In genomic region chr15:67946701-67947100, GRCh38 we compare ENCODE assay signal across 11 cellular contexts.
DNase-seq lines count a peak whose midpoint lies in the region; ATAC-seq, FAIRE-seq and TF ChIP-seq lines count a peak whose summit lies in the region.
"Had no signal": no experiment of that assay in that cellular context is flagged by ENCODE, and none has a peak within 500 bp of the region (broad histone marks: within the 10 kb centered on the region; RNA-seq: fewer than 3 reads in every experiment).

No MANE protein-coding gene starts in this region.

- H4K91ac ChIP-seq in mesenchymal stem cell (ENCODE audit: low read length), result no peak overlapping the region

- H3K27ac Mint-ChIP-seq in activated B cell treated with CpG ODN at 0.5 μM for 24 hours, result peak overlapping the region; percentile 38
- H3K27ac Mint-ChIP-seq: activated CD4-positive, alpha-beta T cell treated with anti-CD3 and anti-CD28 coated beads for 36 hours had no signal

- H2BK15ac ChIP-seq in mesenchymal stem cell (ENCODE audit: low read depth, poor library complexity, severe bottlenecking), result no peak overlapping the region

- CTCF ChIA-PET in HepG2 (lab: Yijun Ruan, JAX; ENCODE audit: low intra/inter-chr PET ratio, low total read pairs) (interaction anchor here (1.2 kb wide), 1 partner anchor 83 kb away, joined by 4 read pairs; no protein-coding TSS in a partner anchor), activated B cell treated with CpG ODN at 0.5 μM for 24 hours (lab: Charles Lee) (no interaction called here)

- H4K20me1 ChIP-seq in HepG2 (ENCODE audit: insufficient read depth, low read length), result no peaks in the 10 kb centered on the region

- POLR2A ChIA-PET in HepG2 (lab: Yijun Ruan, JAX) (interaction anchor here (0.6 to 3.7 kb wide), 21 partner anchors 9 to 874 kb away, joined by 3 to 63 read pairs (median 3); partner anchors contain the start of genes ANP32A and PIAS1), activated B cell treated with CpG ODN at 0.5 μM for 24 hours (lab: Charles Lee) (no interaction called here)

- peak overlapping the region; percentile 98 for H3K27ac ChIP-seq in HepG2 (ENCODE audit: extremely low read length, insufficient read depth, low read length)
- no peak overlapping the region for H3K27ac ChIP-seq in right lobe of liver
- H3K27ac ChIP-seq in mesenchymal stem cell (ENCODE audit: low read length, poor library complexity, severe bottlenecking), result no peak overlapping the region
- peak overlapping the region; percentile 43 for H3K27ac ChIP-seq in vagina
- H3K27ac ChIP-seq in transverse colon, result no peak overlapping the region
- H3K27ac ChIP-seq: epithelial cell of prostate had no signal

- H3K79me1 ChIP-seq in mesenchymal stem cell (replicated peaks; ENCODE audit: low read length, poor library complexity, severe bottlenecking), result no peaks in the 10 kb centered on the region

- H2AK5ac ChIP-seq in mesenchymal stem cell (ENCODE audit: low read length, severe bottlenecking), result no peak overlapping the region

- intact Hi-C loops in HepG2 (cut with micrococcal nuclease; ENCODE audit: unreplicated experiment), result loop anchor here (1.0 to 5.0 kb wide), 4 partner anchors 32 to 111 kb away; no protein-coding TSS in a partner anchor
- intact Hi-C loops in right lobe of liver (cut with DNase I), result no loop called here
- intact Hi-C loops in activated B cell treated with CpG ODN at 0.5 μM for 24 hours (cut with micrococcal nuclease), result no loop called here
- intact Hi-C loops in vagina (cut with DNase I), result no loop called here
- intact Hi-C loops in transverse colon (cut with DNase I; ENCODE audit: low total_unique reads), result no loop called here

- peaks cover 16% of the 10 kb centered on the region for H3K4me1 Mint-ChIP-seq in activated B cell treated with CpG ODN at 0.5 μM for 24 hours

- no peak for FAIRE-seq in HepG2 (lab: Jason Lieb, UNC)

- no peak for TF ChIP-seq RAD21 in HepG2 (CRISPR knock-in tag; IDR thresholded peaks at IDR 0.05)

- peaks cover 55% of the 10 kb centered on the region for H3K4me1 ChIP-seq in HepG2 (ENCODE audit: insufficient read depth, low read length)
- no peaks in the 10 kb centered on the region for H3K4me1 ChIP-seq in right lobe of liver
- H3K4me1 ChIP-seq in mesenchymal stem cell (ENCODE audit: control insufficient read depth, insufficient read depth, low read depth, low read length), result peaks cover 3% of the 10 kb centered on the region
- H3K4me1 ChIP-seq in vagina, result peaks cover 31% of the 10 kb centered on the region
- peaks cover 0 to 9% (median 2%) of the 10 kb centered on the region in 4 donors for H3K4me1 ChIP-seq in transverse colon

- H3K14ac ChIP-seq in mesenchymal stem cell (ENCODE audit: low read length in 2 of 2), result peak overlapping the region in 1 of 2 experiments; percentile 38

- peak overlapping the region; percentile 95 for H3K9ac ChIP-seq in HepG2 (ENCODE audit: insufficient read depth, low read depth, low read length)
- H3K9ac ChIP-seq in mesenchymal stem cell (ENCODE audit: low read length), result no peak overlapping the region

- H3K9me3 Mint-ChIP-seq in activated B cell treated with CpG ODN at 0.5 μM for 24 hours, result peaks cover 4% of the 10 kb centered on the region

- H3K4ac ChIP-seq in mesenchymal stem cell (ENCODE audit: low read depth in 1 of 2, low read length in 2 of 2), result peak overlapping the region in 1 of 2 experiments; percentile 22

- no peaks in the 10 kb centered on the region for H3K27me3 Mint-ChIP-seq in activated B cell treated with CpG ODN at 0.5 μM for 24 hours

- no peak overlapping the region for H2BK5ac ChIP-seq in mesenchymal stem cell (ENCODE audit: low read depth, low read length, poor library complexity, severe bottlenecking)

- no peaks in the 10 kb centered on the region for H3K9me3 ChIP-seq in HepG2 (ENCODE audit: low read length)
- no peaks in the 10 kb centered on the region for H3K9me3 ChIP-seq in right lobe of liver
- no peaks in the 10 kb centered on the region for H3K9me3 ChIP-seq in mesenchymal stem cell (ENCODE audit: control insufficient read depth, low read length)
- H3K9me3 ChIP-seq in vagina, result no peaks in the 10 kb centered on the region
- no peaks in the 10 kb centered on the region for H3K9me3 ChIP-seq in transverse colon

- in situ Hi-C loops in HepG2 (cut with HindIII; ENCODE audit: extremely low pct_ligation_motif_present, low pct_unique_long_range_greater_than_20kb) (loop anchor here (5.0 kb wide), 1 partner anchor 84 kb away; no protein-coding TSS in a partner anchor), transverse colon (cut with MboI; ENCODE audit: low pct_ligation_motif_present in 1 of 4, low pct_unique_long_range_greater_than_20kb in 1 of 4, low sequenced_read_pairs in 3 of 4) (no loop called here)

- TF ChIP-seq EP300 in HepG2 (IDR thresholded peaks at IDR 0.05; ENCODE audit: low read depth in 2 of 2, low read length in 2 of 2), result no peak
- TF ChIP-seq EP300 in HepG2 (CRISPR knock-in tag; IDR thresholded peaks at IDR 0.05; ENCODE audit: borderline replicate concordance), result no peak
- no peak for TF ChIP-seq EP300 in transverse colon (IDR thresholded peaks at IDR 0.05; ENCODE audit: low read depth)

- TF ChIP-seq CTCF in HepG2 (CRISPR knock-in tag; IDR thresholded peaks at IDR 0.05) (no peak), right lobe of liver (IDR thresholded peaks at IDR 0.05) (no peak), activated B cell treated with CpG ODN at 0.5 μM for 24 hours (IDR thresholded peaks at IDR 0.05) (no peak), vagina (IDR thresholded peaks at IDR 0.05) (no peak), transverse colon (IDR thresholded peaks at IDR 0.05) (no peak)

- peak overlapping the region in 1 of 2 experiments; percentile 19 for H3K23ac ChIP-seq in mesenchymal stem cell (ENCODE audit: low read length in 2 of 2)

- H3K4me3 ChIP-seq in HepG2 (replicated peaks in 1 of 3; ENCODE audit: insufficient read depth in 1 of 3, low read depth in 2 of 3, low read length in 3 of 3) (peak overlapping the region; percentile 69 to 79 (median 79)), right lobe of liver (no peak overlapping the region), mesenchymal stem cell (ENCODE audit: insufficient read depth in 1 of 2, low read depth in 1 of 2, low read length in 2 of 2) (no peak overlapping the region), vagina (no peak overlapping the region), transverse colon (no peak overlapping the region)

- H3K79me2 ChIP-seq in HepG2 (ENCODE audit: insufficient read depth, low read length), result peaks cover 22% of the 10 kb centered on the region

- peak overlapping the region; percentile 93 for H2AFZ ChIP-seq in HepG2 (ENCODE audit: low read length)
- no peak overlapping the region for H2AFZ ChIP-seq in mesenchymal stem cell (ENCODE audit: low read depth, low read length)

- ATAC-seq in HepG2 (peak; percentile 52), right lobe of liver (no peak), activated B cell treated with CpG ODN at 0.5 μM for 24 hours (ENCODE audit: low read depth) (no peak), GM18867 (IDR thresholded peaks at IDR 0.05; ENCODE audit: unreplicated experiment) (no peak)

- 3% methylated on average over 4 of the region's 4 CpGs for WGBS in HepG2 (ENCODE audit: low lambda C conversion rate)
- WGBS in right lobe of liver (ENCODE audit: insufficient coverage, low coverage, low lambda C conversion rate, missing lambda C conversion rate), result 60% methylated on average over 4 of the region's 4 CpGs
- WGBS in mesenchymal stem cell, result 49% methylated on average over 2 of the region's 4 CpGs
- 62 to 70% methylated on average over 3 to 4 of the region's 4 CpGs for WGBS in transverse colon (ENCODE audit: low coverage in 1 of 2), 2 donors

- H3K27me3 ChIP-seq in HepG2 (ENCODE audit: control insufficient read depth in 1 of 2, insufficient read depth in 2 of 2, low read length in 2 of 2), result no peaks in the 10 kb centered on the region; a peak in 1 of 5 replicates
- H3K27me3 ChIP-seq in right lobe of liver, result no peaks in the 10 kb centered on the region
- H3K27me3 ChIP-seq in mesenchymal stem cell (ENCODE audit: control insufficient read depth in 1 of 2, insufficient read depth in 1 of 2, low read length in 2 of 2), result no peaks in the 10 kb centered on the region
- no peaks in the 10 kb centered on the region for H3K27me3 ChIP-seq in vagina
- no peaks in the 10 kb centered on the region for H3K27me3 ChIP-seq in transverse colon

- peak overlapping the region; percentile 0 to 59 for H2BK12ac ChIP-seq in mesenchymal stem cell (ENCODE audit: low read length in 2 of 2)

- no peak overlapping the region for H3K4me3 Mint-ChIP-seq in activated B cell treated with CpG ODN at 0.5 μM for 24 hours
- H3K4me3 Mint-ChIP-seq: activated CD4-positive, alpha-beta T cell treated with anti-CD3 and anti-CD28 coated beads for 36 hours had no signal

- H3K36me3 Mint-ChIP-seq in activated B cell treated with CpG ODN at 0.5 μM for 24 hours (ENCODE audit: low read depth), result no peaks in the 10 kb centered on the region

- TF ChIP-seq POLR2A in HepG2 (IDR thresholded peaks at IDR 0.05; ENCODE audit: insufficient read depth in 1 of 2, low read depth in 2 of 2, low read length in 2 of 2) (peak in 1 of 2 experiments; percentile 57; a peak in 2 of 4 replicates), right lobe of liver (IDR thresholded peaks at IDR 0.05) (no peak), vagina (IDR thresholded peaks at IDR 0.05) (no peak), transverse colon (IDR thresholded peaks at IDR 0.05) (no peak)

- H2BK120ac ChIP-seq in mesenchymal stem cell (ENCODE audit: low read depth, low read length), result no peak overlapping the region

- H3K4me2 ChIP-seq in HepG2 (ENCODE audit: low read depth, low read length) (peak overlapping the region; percentile 93), mesenchymal stem cell (ENCODE audit: low read length, poor library complexity, severe bottlenecking) (no peak overlapping the region)

- H3K36me3 ChIP-seq in HepG2 (replicated peaks in 1 of 2; ENCODE audit: control insufficient read depth in 1 of 2, insufficient read depth in 2 of 2, low read length in 2 of 2) (no peaks in the 10 kb centered on the region), right lobe of liver (no peaks in the 10 kb centered on the region), mesenchymal stem cell (ENCODE audit: control insufficient read depth in 1 of 2, insufficient read depth in 2 of 2, low read depth in 1 of 2, low read length in 2 of 2) (no peaks in the 10 kb centered on the region), vagina (no peaks in the 10 kb centered on the region), transverse colon (no peaks in the 10 kb centered on the region)

- no peak overlapping the region for H4K8ac ChIP-seq in mesenchymal stem cell (ENCODE audit: low read length)

- H3K18ac ChIP-seq in mesenchymal stem cell (ENCODE audit: low read depth in 1 of 2, low read length in 2 of 2), result peak overlapping the region in 1 of 2 experiments; percentile 59

- DNase-seq in HepG2 (ENCODE audit: low spot score), result no peak
- no peak for DNase-seq in right lobe of liver
- no peak for DNase-seq in activated B cell treated with CpG ODN at 0.5 μM for 24 hours
- no peak for DNase-seq in mesenchymal stem cell
- no peak for DNase-seq in vagina (ENCODE audit: extremely low spot score in 2 of 2)
- DNase-seq in NCI-H446 treated with DMSO at 0.1 percent for 48 hours (lab: John Stamatoyannopoulos, UW), result no peak
- no peak for DNase-seq in transverse colon
- DNase-seq: activated CD4-positive, alpha-beta T cell treated with anti-CD3 and anti-CD28 coated beads for 36 hours; NCI-H1092 treated with DMSO at 0.1 percent for 48 hours had no signal

- TSS peak; percentile 71 for BruUV-seq in HepG2 (replicated peaks; lab: Mats Ljungman, UMichigan)

TF ChIP-seq in HepG2, 621 proteins besides CTCF, POLR2A, EP300 and RAD21 (continues in another document):
- TF ChIP-seq XRCC5 (optimal IDR thresholded peaks at IDR 0.05; ENCODE audit: low read length), result peak; percentile 5

Comparison
In these comparisons a context has a peak if more than half of its experiments do, and no peak if none do; other contexts are left out.
1. H3K27ac ChIP-seq: peak in HepG2 (single experiment) and vagina (single experiment); none in right lobe of liver (0 of 3), mesenchymal stem cell (single experiment) and transverse colon (0 of 4).
2. H3K4me3 ChIP-seq: peak in HepG2 (3 of 3); none in right lobe of liver (0 of 3), mesenchymal stem cell (0 of 2), vagina (0 of 2) and transverse colon (0 of 4).